Comparison of ENCODE assay signal across 26 cellular contexts in genomic region chr2:16151651-16152050, GRCh38.
"Had no signal": no experiment of that assay in that cellular context is flagged by ENCODE, and none has a peak within 500 bp of the region (broad histone marks: within the 10 kb centered on the region; RNA-seq: fewer than 3 reads in every experiment).

No MANE protein-coding gene starts in this region.

- H3K9me3 Mint-ChIP-seq: natural killer cell treated with Interleukin-12 subunit alpha and Interleukin-12 subunit beta and Interleukin-15 and Interleukin-18, amount 100 ng/mL, for 72 hours; nephron progenitor cell; neural crest cell; stimulated activated effector memory CD8-positive, alpha-beta T cell treated with anti-CD3 and anti-CD28 coated beads, Interleukin-12 subunit alpha, Interleukin-12 subunit beta, amount 100 ng/mL, for 72 hours; stimulated activated naive CD8-positive, alpha-beta T cell treated with anti-CD3 and anti-CD28 coated beads, Interleukin-15, Interleukin-2, amounts not matched to agents 100 ng/mL and 50 ng/mL, for 24 hours had no signal

- H3K4me1 Mint-ChIP-seq: naive thymus-derived CD8-positive, alpha-beta T cell; stimulated activated effector memory CD8-positive, alpha-beta T cell treated with anti-CD3 and anti-CD28 coated beads, Interleukin-12 subunit alpha, Interleukin-12 subunit beta, amount 100 ng/mL, for 72 hours; stimulated activated naive B cell treated with anti-CD40 and anti-IgM and Interleukin-4, amounts not matched to agents 10 μg/mL and 1 μg/mL and 100 μg/mL, for 72 hours had no signal

- H3K4me1 ChIP-seq: pancreas, prostate gland, right lobe of liver, stomach, tibial nerve, upper lobe of left lung, vagina had no signal

- H3K4me3 Mint-ChIP-seq: naive thymus-derived CD8-positive, alpha-beta T cell; natural killer cell treated with Interleukin-12 subunit alpha and Interleukin-12 subunit beta and Interleukin-15 and Interleukin-18, amount 100 ng/mL, for 72 hours; nephron progenitor cell; neural crest cell; stimulated activated effector memory CD8-positive, alpha-beta T cell treated with anti-CD3 and anti-CD28 coated beads, Interleukin-12 subunit alpha, Interleukin-12 subunit beta, amount 100 ng/mL, for 72 hours; stimulated activated naive B cell treated with anti-CD40 and anti-IgM and Interleukin-4, amounts not matched to agents 10 μg/mL and 1 μg/mL and 100 μg/mL, for 72 hours; stimulated activated naive CD8-positive, alpha-beta T cell treated with anti-CD3 and anti-CD28 coated beads, Interleukin-15, Interleukin-2, amounts not matched to agents 100 ng/mL and 50 ng/mL, for 24 hours had no signal

- H3K27me3 Mint-ChIP-seq: natural killer cell treated with Interleukin-12 subunit alpha and Interleukin-12 subunit beta and Interleukin-15 and Interleukin-18, amount 100 ng/mL, for 72 hours; stimulated activated naive B cell treated with anti-CD40 and anti-IgM and Interleukin-4, amounts not matched to agents 10 μg/mL and 1 μg/mL and 100 μg/mL, for 72 hours had no signal

- H3K27me3 ChIP-seq: neutrophil, pancreas, right lobe of liver, sigmoid colon, stomach, thyroid gland, tibial nerve, upper lobe of left lung, vagina had no signal

- H3K27ac Mint-ChIP-seq: naive thymus-derived CD8-positive, alpha-beta T cell; natural killer cell treated with Interleukin-12 subunit alpha and Interleukin-12 subunit beta and Interleukin-15 and Interleukin-18, amount 100 ng/mL, for 72 hours; nephron progenitor cell; stimulated activated effector memory CD8-positive, alpha-beta T cell treated with anti-CD3 and anti-CD28 coated beads, Interleukin-12 subunit alpha, Interleukin-12 subunit beta, amount 100 ng/mL, for 72 hours; stimulated activated naive B cell treated with anti-CD40 and anti-IgM and Interleukin-4, amounts not matched to agents 10 μg/mL and 1 μg/mL and 100 μg/mL, for 72 hours; stimulated activated naive CD8-positive, alpha-beta T cell treated with anti-CD3 and anti-CD28 coated beads, Interleukin-15, Interleukin-2, amounts not matched to agents 100 ng/mL and 50 ng/mL, for 24 hours had no signal

- ATAC-seq: naive thymus-derived CD8-positive, alpha-beta T cell; pancreas; right cardiac atrium; right lobe of liver; stimulated activated effector memory CD8-positive, alpha-beta T cell treated with anti-CD3 and anti-CD28 coated beads, Interleukin-12 subunit alpha, Interleukin-12 subunit beta, amount 100 ng/mL, for 72 hours; stimulated activated naive B cell treated with anti-CD40 and anti-IgM and Interleukin-4, amounts not matched to agents 10 μg/mL and 1 μg/mL and 100 μg/mL, for 72 hours had no signal

- H3K36me3 ChIP-seq: neutrophil, pancreas, prostate gland, right lobe of liver, sigmoid colon, stomach, thoracic aorta, thyroid gland, tibial nerve, upper lobe of left lung, vagina had no signal

- H3K36me3 Mint-ChIP-seq: naive thymus-derived CD8-positive, alpha-beta T cell; natural killer cell treated with Interleukin-12 subunit alpha and Interleukin-12 subunit beta and Interleukin-15 and Interleukin-18, amount 100 ng/mL, for 72 hours; stimulated activated effector memory CD8-positive, alpha-beta T cell treated with anti-CD3 and anti-CD28 coated beads, Interleukin-12 subunit alpha, Interleukin-12 subunit beta, amount 100 ng/mL, for 72 hours; stimulated activated naive B cell treated with anti-CD40 and anti-IgM and Interleukin-4, amounts not matched to agents 10 μg/mL and 1 μg/mL and 100 μg/mL, for 72 hours had no signal

- DNase-seq: naive thymus-derived CD8-positive, alpha-beta T cell; nephron progenitor cell; nucleus accumbens; pancreas; right cardiac atrium; right lobe of liver; sigmoid colon; small intestine; stimulated activated CD4-positive, alpha-beta T cell treated with anti-CD3 and anti-CD28 coated beads, Interleukin-15, amount 100 ng/mL, for 24 hours; stimulated activated CD4-positive, alpha-beta T cell treated with anti-CD3 and anti-CD28 coated beads, Interleukin-2, amount 100 ng/mL, for 24 hours; stimulated activated CD4-positive, alpha-beta T cell treated with anti-CD3 and anti-CD28 coated beads, Interleukin-2, amount 100 ng/mL, for 48 hours; stimulated activated CD4-positive, alpha-beta T cell treated with anti-CD3 and anti-CD28 coated beads, Interleukin-4, amount 100 ng/mL, for 24 hours; stimulated activated naive B cell treated with anti-CD40 and anti-IgM and Interleukin-4, amounts not matched to agents 10 μg/mL and 1 μg/mL and 100 μg/mL, for 72 hours; stimulated activated naive CD4-positive, alpha-beta T cell treated with Interleukin-2 at 50 U/mL for 16 hours; stomach; thyroid gland; upper lobe of left lung had no signal

- H3K4me3 ChIP-seq: pancreas, prostate gland, right lobe of liver, sigmoid colon, stomach, thoracic aorta, thyroid gland, tibial nerve, upper lobe of left lung, vagina had no signal

- H3K9me3 ChIP-seq: neutrophil, pancreas, prostate gland, right lobe of liver, sigmoid colon, stomach, thoracic aorta, thyroid gland, tibial nerve, upper lobe of left lung, vagina had no signal
